Comparison of ENCODE assay signal across 25 cellular contexts in the genomic region with DNA sequence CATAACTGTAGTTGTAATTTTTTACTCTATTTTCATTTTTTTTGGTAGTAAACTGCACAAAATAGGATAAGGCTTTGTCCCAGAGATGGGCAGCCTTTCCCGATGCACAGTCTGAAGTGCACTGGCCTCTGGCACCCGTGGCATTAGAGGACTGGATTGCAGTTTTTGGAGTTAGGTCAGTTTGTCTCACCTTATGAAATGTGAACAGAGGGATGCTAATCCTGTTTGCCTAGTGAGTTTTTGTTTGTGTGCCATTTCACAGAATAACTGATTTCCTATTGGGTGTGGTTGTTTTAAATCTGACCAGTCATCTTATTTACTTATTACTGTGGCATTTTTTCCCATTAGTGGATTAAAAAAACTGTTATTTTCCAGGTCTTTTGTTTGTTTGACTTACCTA.
"Had no signal": no experiment of that assay in that cellular context is flagged by ENCODE, and none has a peak within 500 bp of the region (broad histone marks: within the 10 kb centered on the region; RNA-seq: fewer than 3 reads in every experiment).

No MANE protein-coding gene starts in this region.

- ATAC-seq: activated CD4-positive, alpha-beta T cell treated with anti-CD3 and anti-CD28 coated beads for 36 hours; activated T-cell treated with anti-CD3 and anti-CD28 coated beads, Interleukin-2, amount 50 U/mL, for 4 hours; left lung; natural killer cell had no signal

- H3K4me3 ChIP-seq: adrenal gland, ascending aorta, left lung, lung, prostate gland, spleen, thoracic aorta, vagina had no signal

- H3K27me3 Mint-ChIP-seq: activated B cell treated with CpG ODN at 0.5 μM for 24 hours; activated CD4-positive, alpha-beta T cell treated with anti-CD3 and anti-CD28 coated beads for 36 hours; activated naive CD8-positive, alpha-beta T cell; type B pancreatic cell had no signal

- H3K4me3 Mint-ChIP-seq: activated B cell treated with CpG ODN at 0.5 μM for 24 hours; activated CD4-positive, alpha-beta T cell treated with anti-CD3 and anti-CD28 coated beads for 36 hours; activated naive CD8-positive, alpha-beta T cell; activated T-cell treated with anti-CD3 and anti-CD28 coated beads, Interleukin-2, amount 50 U/mL, for 4 hours; mesothelial cell of epicardium; natural killer cell; type B pancreatic cell had no signal

- H3K9me3 Mint-ChIP-seq: activated B cell treated with CpG ODN at 0.5 μM for 24 hours; activated T-cell treated with anti-CD3 and anti-CD28 coated beads, Interleukin-2, amount 50 U/mL, for 4 hours; activated T-helper 2 cell treated with anti-CD3 and anti-CD28 coated beads, Interferon-gamma antibody, Interleukin-2, Interleukin-4, amounts not matched to agents 10 μg/mL and 5 μg/mL and 100 μg/mL, durations not matched to agents 14 hours and 24 hours and 36 hours; mesothelial cell of epicardium; natural killer cell; type B pancreatic cell had no signal

- H3K4me1 Mint-ChIP-seq: mesothelial cell of epicardium had no signal

- H3K36me3 Mint-ChIP-seq: mesothelial cell of epicardium, natural killer cell had no signal

- H3K4me1 ChIP-seq: ascending aorta, left lung, prostate gland had no signal

- H3K27ac Mint-ChIP-seq: activated B cell treated with CpG ODN at 0.5 μM for 24 hours; activated CD4-positive, alpha-beta T cell treated with anti-CD3 and anti-CD28 coated beads for 36 hours; activated naive CD8-positive, alpha-beta T cell; activated T-helper 2 cell treated with anti-CD3 and anti-CD28 coated beads, Interferon-gamma antibody, Interleukin-2, Interleukin-4, amounts not matched to agents 10 μg/mL and 5 μg/mL and 100 μg/mL, durations not matched to agents 14 hours and 24 hours and 36 hours; mesothelial cell of epicardium; type B pancreatic cell had no signal

- H3K27ac ChIP-seq: adrenal gland, ascending aorta, brain microvascular endothelial cell, left lung, prostate gland, spleen, thoracic aorta, vagina had no signal

- DNase-seq: activated B cell treated with CpG ODN at 0.5 μM for 24 hours; activated CD4-positive, alpha-beta T cell treated with anti-CD3 and anti-CD28 coated beads for 36 hours; activated CD4-positive, alpha-beta T cell treated with anti-CD3 and anti-CD28 coated beads, Interleukin-2, amount 50 U/mL, for 4 hours; activated CD8-positive, alpha-beta memory T cell treated with anti-CD3 and anti-CD28 coated beads, Interleukin-2, amount 50 U/mL, for 48 hours; activated naive CD4-positive, alpha-beta T cell; activated T-cell treated with anti-CD3 and anti-CD28 coated beads, Interleukin-2, amount 50 U/mL, for 4 hours; adrenal gland; cortex of kidney; effector CD4-positive, alpha-beta T cell; foreskin melanocyte; left lung; natural killer cell; spleen; stimulated activated CD4-positive, alpha-beta T cell treated with anti-CD3 and anti-CD28 coated beads, Interleukin-4, amount 100 ng/mL, for 1 hour; stimulated activated naive CD4-positive, alpha-beta T cell had no signal

- H3K27me3 ChIP-seq: adrenal gland, ascending aorta, brain microvascular endothelial cell, left lung, spleen, vagina had no signal

- H3K9me3 ChIP-seq: adrenal gland, ascending aorta, left lung, prostate gland, thoracic aorta, vagina had no signal

- H3K36me3 ChIP-seq: adrenal gland, ascending aorta, brain microvascular endothelial cell, left lung, prostate gland, thoracic aorta, vagina had no signal
